9 cellular contexts compared by ENCODE assay signal in the genomic region with DNA sequence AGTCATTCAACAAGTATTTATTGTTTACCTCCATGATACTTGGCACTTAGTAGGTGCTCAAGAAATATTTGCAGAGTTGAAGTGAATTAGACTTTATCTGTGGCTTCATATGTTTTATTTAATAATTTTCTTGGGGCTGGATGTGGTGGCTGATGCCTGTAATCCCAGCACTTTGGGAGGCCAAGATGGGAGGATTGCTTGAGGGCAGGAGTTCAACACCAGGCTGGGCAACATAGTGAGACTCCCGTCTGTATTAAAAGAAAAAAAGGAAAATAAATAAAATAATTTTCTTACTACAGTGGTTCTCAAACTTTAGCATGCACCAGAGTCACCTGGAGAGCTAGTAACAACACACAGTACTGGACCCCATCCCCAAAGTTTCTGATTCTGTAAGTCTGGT. TPM values are rescaled to one million over a fixed set of nuclear protein-coding genes. Genes with fewer than 3 reads are reported as not detected.
DNase-seq lines count a peak whose midpoint lies in the region; ATAC-seq and TF ChIP-seq lines count a peak whose summit lies in the region.
"Had no signal": no experiment of that assay in that cellular context is flagged by ENCODE, and none has a peak within 500 bp of the region (broad histone marks: within the 10 kb centered on the region; RNA-seq: fewer than 3 reads in every experiment).

No MANE protein-coding gene starts in this region.

- peak overlapping the region; percentile 57 for H3K27ac ChIP-seq in GM23248

- no peaks in the 10 kb centered on the region for H3K36me3 ChIP-seq in GM23248 (ENCODE audit: low read depth)

- H3K4me3 ChIP-seq in GM23248 (peak overlapping the region; percentile 82), fibroblast of pulmonary artery (replicated peaks; ENCODE audit: low read depth, low read length) (peak overlapping the region; percentile 68), skeletal muscle cell (ENCODE audit: low read depth, low read length) (peak overlapping the region; percentile 79)

- no peaks in the 10 kb centered on the region for H4K20me1 ChIP-seq in GM23248 (ENCODE audit: insufficient read depth)

- H2AFZ ChIP-seq in GM23248: peak overlapping the region; percentile 92

- H3K27me3 Mint-ChIP-seq in T-helper 17 cell: no peaks in the 10 kb centered on the region

- ATAC-seq in T-helper 17 cell (no peak), HG02973 (IDR thresholded peaks at IDR 0.05; ENCODE audit: unreplicated experiment) (no peak)

- no peaks in the 10 kb centered on the region for H3K9me2 ChIP-seq in GM23248 (ENCODE audit: insufficient read depth)

- no peak for DNase-seq in GM23248
- DNase-seq in T-helper 17 cell: no peak
- no peak for DNase-seq in fibroblast of pulmonary artery (ENCODE audit: low read depth)
- DNase-seq in skeletal muscle cell (ENCODE audit: low read depth): no peak
- DNase-seq in stimulated activated CD4-positive, alpha-beta T cell treated with anti-CD3 and anti-CD28 coated beads, Interleukin-4, amount 100 ng/mL, for 4 hours: no peak
- no peak for DNase-seq in SKM-1 treated with dmso at 0.1 percent for 144 hours (lab: John Stamatoyannopoulos, UW; ENCODE audit: unreplicated experiment)
- DNase-seq in stimulated activated CD4-positive, alpha-beta T cell treated with anti-CD3 and anti-CD28 coated beads, Interleukin-12 subunit alpha, Interleukin-12 subunit beta, amount 100 ng/mL, for 4 hours: no peak
- DNase-seq: NCI-H226 had no signal

- H3K36me3 Mint-ChIP-seq in T-helper 17 cell (ENCODE audit: low read depth): no peaks in the 10 kb centered on the region

- peaks cover 5% of the 10 kb centered on the region; the same call in 1 of the 2 replicates for H3F3A ChIP-seq in GM23248 (ENCODE audit: insufficient read depth)

- H3K4me2 ChIP-seq in GM23248 (ENCODE audit: unreplicated experiment): peak overlapping the region; percentile 89

- peak overlapping the region; percentile 87 for H3K4me3 Mint-ChIP-seq in T-helper 17 cell

- H3K27ac Mint-ChIP-seq in T-helper 17 cell: no peak overlapping the region

- in situ Hi-C loops in GM23248 (cut with MboI): no loop called here

- H3K9me3 ChIP-seq in GM23248 (ENCODE audit: low read depth) (no peaks in the 10 kb centered on the region), T-helper 17 cell (ENCODE audit: control insufficient read depth, low read length, poor library complexity, severe bottlenecking) (no peaks in the 10 kb centered on the region)

- no peak for TF ChIP-seq CTCF in fibroblast of pulmonary artery (IDR thresholded peaks at IDR 0.05; ENCODE audit: low read length, missing control alignments)

- no peaks in the 10 kb centered on the region for H3K27me3 ChIP-seq in GM23248 (replicated peaks; ENCODE audit: insufficient read depth)

- peaks cover 7% of the 10 kb centered on the region for H3K4me1 Mint-ChIP-seq in T-helper 17 cell

- H3K79me2 ChIP-seq in GM23248 (ENCODE audit: insufficient read depth): no peaks in the 10 kb centered on the region

- H3K9ac ChIP-seq in GM23248: peak overlapping the region; percentile 86

- peaks cover 9% of the 10 kb centered on the region; the same call in 1 of the 2 replicates for H3K4me1 ChIP-seq in GM23248 (ENCODE audit: insufficient read depth)

- WGBS in GM23248 (ENCODE audit: low coverage in 1 of 2, low lambda C conversion rate in 2 of 2, missing lambda C conversion rate in 2 of 2), 2 experiments: 90 to 94% methylated on average over 1 of the region's 1 CpG

RNA-seq across cellular contexts. Expression of a gene that starts 0.9 kb away (rescaled TPM):
- total RNA-seq in GM23248 (2014; rRNA removed; shearing (Covaris generic)): 2.8 and 6.6 TPM in 2 replicates
- polyA plus RNA-seq in GM23248 (2016; fragmentation: Nextera tagmentation; extraction: Ambion mirVana): 4.7 TPM in 2 replicates
- total RNA-seq in T-helper 17 cell: 1 to 10 TPM; 4.7 to 5.1 TPM

RNA-seq across cellular contexts. Expression of a gene that starts 39.9 kb away (rescaled TPM):
- 45.2 and 58.2 TPM in 2 replicates for total RNA-seq in GM23248 (2014; rRNA removed; shearing (Covaris generic))
- 62.2 and 64.4 TPM in 2 replicates for polyA plus RNA-seq in GM23248 (2016; fragmentation: Nextera tagmentation; extraction: Ambion mirVana)
- 10 to 100 TPM; 90.6 to 92.2 TPM for total RNA-seq in T-helper 17 cell
